In the genomic region with DNA sequence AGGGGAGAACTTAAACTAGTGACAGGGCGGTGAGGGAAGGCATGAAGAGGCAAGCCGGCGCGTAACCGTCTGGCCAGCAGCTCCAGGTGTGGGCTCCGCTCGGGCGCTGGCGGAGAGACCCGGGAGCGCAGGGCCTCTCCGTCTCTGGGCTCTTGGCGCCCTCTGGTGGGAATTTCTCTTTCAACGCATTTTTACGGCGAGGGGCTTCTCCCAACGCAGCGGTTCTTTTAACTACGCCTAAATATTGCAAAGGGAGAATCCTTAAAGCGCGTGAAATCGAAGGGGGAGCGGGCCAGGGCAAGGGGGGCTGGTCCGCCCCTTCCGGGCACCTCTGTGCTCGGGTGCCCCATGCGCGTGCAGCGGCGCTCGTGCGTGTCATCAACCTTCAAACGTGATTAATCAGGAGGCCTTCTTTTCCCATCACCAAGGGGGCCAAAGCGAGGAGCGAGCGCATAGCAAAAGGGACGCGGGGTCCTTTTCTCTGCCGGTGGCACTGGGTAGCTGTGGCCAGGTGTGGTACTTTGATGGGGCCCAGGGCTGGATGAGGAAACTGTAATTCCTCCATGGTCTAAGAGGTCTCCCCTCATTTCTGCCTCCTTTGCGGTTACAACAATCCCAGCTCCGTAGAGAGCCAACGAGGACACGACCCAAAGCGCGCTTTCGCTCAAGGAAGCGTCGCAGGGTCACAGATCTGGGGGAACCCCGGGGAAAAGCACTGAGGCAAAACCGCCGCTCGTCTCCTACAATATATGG, we compare ENCODE assay signal across 8 cellular contexts.
DNase-seq lines count a peak whose midpoint lies in the region; ATAC-seq and TF ChIP-seq lines count a peak whose summit lies in the region.

No MANE protein-coding gene starts in this region.

- no peaks in the 10 kb centered on the region for H3K36me3 ChIP-seq in brain microvascular endothelial cell (replicated peaks)

- in situ Hi-C loops in brain microvascular endothelial cell (cut with HindIII; ENCODE audit: low pct_ligation_motif_present, low sequenced_read_pairs) = loop anchor here (25.0 kb wide), 1 partner anchor 404 kb away; no protein-coding TSS in a partner anchor

- H3K4me3 ChIP-seq in AG10803 (ENCODE audit: low read length) (peak overlapping the region; percentile 72), brain microvascular endothelial cell (ENCODE audit: low read depth, low read length) (no peak overlapping the region)

- ATAC-seq in GM21529 (IDR thresholded peaks at IDR 0.05; ENCODE audit: unreplicated experiment) (peak; percentile 46), HG03108 (IDR thresholded peaks at IDR 0.05; ENCODE audit: unreplicated experiment) (no peak)

- peaks cover 70% of the 10 kb centered on the region for H3K27me3 ChIP-seq in brain microvascular endothelial cell (replicated peaks)

- DNase-seq in AG10803 (ENCODE audit: low read depth) (peak; percentile 24), NCI-H2029 (lab: John Stamatoyannopoulos, UW) (peak; percentile 80), T1000 (lab: John Stamatoyannopoulos, UW) (peak; percentile 52), brain microvascular endothelial cell (peak; percentile 33), iris pigment epithelial cell (ENCODE audit: low read depth) (peak; percentile 49)
- DNase-seq in stimulated activated CD4-positive, alpha-beta T cell treated with anti-CD3 and anti-CD28 coated beads, Interleukin-15, amount 100 ng/mL, for 1 hour (ENCODE audit: low read depth in 1 of 2, low spot score in 1 of 2) = peak; percentile 30 to 44

- TF ChIP-seq CTCF in AG10803 (conservative IDR thresholded peaks at IDR 0.05; ENCODE audit: low read length) (peak; percentile 68), brain microvascular endothelial cell (IDR thresholded peaks at IDR 0.05; ENCODE audit: low read depth, low read length, missing control alignments) (peak; percentile 82)

- no peak overlapping the region for H3K27ac ChIP-seq in brain microvascular endothelial cell

Comparison
In these comparisons a context has a peak if more than half of its experiments do, and no peak if none do; other contexts are left out.
1. DNase-seq: peak in every context shown above with its lines; median percentile 80 in NCI-H2029; 52 in T1000; 49 in iris pigment epithelial cell; 37 in stimulated activated CD4-positive, alpha-beta T cell treated with anti-CD3 and anti-CD28 coated beads, Interleukin-15, amount 100 ng/mL, for 1 hour; 33 in brain microvascular endothelial cell; 24 in AG10803.